Comparison of ENCODE assay signal across 17 cellular contexts in the genomic region with DNA sequence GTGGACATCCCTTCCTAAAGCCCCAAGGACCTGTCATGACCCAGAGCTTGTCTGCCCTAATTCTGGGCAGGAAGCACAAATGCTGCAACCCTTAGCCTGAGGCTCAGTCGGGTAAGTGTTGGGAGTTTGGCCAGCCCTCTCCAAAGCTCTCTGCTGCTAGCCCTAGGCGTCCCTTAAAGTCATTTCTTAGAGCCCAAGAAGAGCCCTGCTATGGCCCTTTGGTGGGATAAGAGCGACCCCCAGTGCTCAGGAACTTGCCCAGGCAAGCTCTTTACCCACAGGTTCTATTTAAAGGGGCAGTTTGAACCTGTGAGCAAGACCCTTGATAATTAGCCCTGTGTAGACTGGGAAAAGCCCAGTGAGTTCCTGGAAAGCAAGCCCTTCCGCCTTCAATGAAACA.
DNase-seq lines count a peak whose midpoint lies in the region; ATAC-seq, FAIRE-seq and TF ChIP-seq lines count a peak whose summit lies in the region.
"Had no signal": no experiment of that assay in that cellular context is flagged by ENCODE, and none has a peak within 500 bp of the region (broad histone marks: within the 10 kb centered on the region; RNA-seq: fewer than 3 reads in every experiment).

No MANE protein-coding gene starts in this region.

- peak; percentile 84 for FAIRE-seq in H1 (lab: Jason Lieb, UNC)

- no peaks in the 10 kb centered on the region for H3K9me3 Mint-ChIP-seq in progenitor cell of endocrine pancreas (ENCODE audit: low read depth)
- no peaks in the 10 kb centered on the region for H3K9me3 Mint-ChIP-seq in activated T-helper 17 cell treated with anti-CD3 and anti-CD28 coated beads, Interleukin-2, amount 50 U/mL, for 72 hours
- H3K9me3 Mint-ChIP-seq: activated naive CD8-positive, alpha-beta T cell treated with anti-CD3 and anti-CD28 coated beads, Interleukin-2, amount 10 ng/mL, durations not matched to agents 7 days and 5 days; natural killer cell treated with Interleukin-12 subunit alpha and Interleukin-12 subunit beta and Interleukin-15 and Interleukin-18, amount 100 ng/mL, for 72 hours had no signal

- H3K27me3 ChIP-seq in H1 (replicated peaks in 1 of 4; ENCODE audit: control insufficient read depth in 3 of 4, extremely low read depth in 1 of 4, insufficient read depth in 3 of 4, low read length in 3 of 4): no peaks in the 10 kb centered on the region; a peak in 1 of 7 replicates

- no peak overlapping the region for H3K4me2 ChIP-seq in H1 (ENCODE audit: insufficient read depth in 1 of 2, low read depth in 2 of 2, low read length in 2 of 2)

- TF ChIP-seq RAD21 in H1 (IDR thresholded peaks at IDR 0.05 in 1 of 2, conservative IDR thresholded peaks at IDR 0.05 in 1 of 2; ENCODE audit: low read depth in 2 of 2, low read length in 2 of 2): peak; percentile 98 to 100

- H3K9me3 ChIP-seq in H1 (ENCODE audit: insufficient read depth in 2 of 2, low read depth in 1 of 2, low read length in 1 of 2): no peaks in the 10 kb centered on the region
- H3K9me3 ChIP-seq: Caco-2, gastrocnemius medialis had no signal

- H3K4me1 Mint-ChIP-seq in progenitor cell of endocrine pancreas (ENCODE audit: low read depth): peaks cover 12% of the 10 kb centered on the region
- no peaks in the 10 kb centered on the region for H3K4me1 Mint-ChIP-seq in activated T-helper 17 cell treated with anti-CD3 and anti-CD28 coated beads, Interleukin-2, amount 50 U/mL, for 72 hours

- peak overlapping the region; percentile 93; the same call in 1 of the 2 replicates for H2BK12ac ChIP-seq in H1 (ENCODE audit: low read depth, low read length)

- H2AK5ac ChIP-seq in H1 (ENCODE audit: low read depth, low read length): no peak overlapping the region

- CTCF ChIA-PET in H1 (lab: Charles Lee; ENCODE audit: partially characterized antibody): interaction anchor here (0.6 to 2.5 kb wide), 58 partner anchors 11 to 727 kb away, joined by 3 to 39 read pairs (median 4); partner anchors contain the start of gene SF3A3

- H2BK20ac ChIP-seq in H1 (ENCODE audit: low read length): peak overlapping the region; percentile 84; the same call in 1 of the 2 replicates

- H2AFZ ChIP-seq in H1 (ENCODE audit: low read length): no peak overlapping the region

- no peaks in the 10 kb centered on the region for H3K79me2 ChIP-seq in H1 (ENCODE audit: control insufficient read depth in 1 of 2, insufficient read depth in 2 of 2, low read length in 2 of 2)

- H3K56ac ChIP-seq in H1 (replicated peaks; ENCODE audit: insufficient read length, low read depth, low read length): no peak overlapping the region

- H3K18ac ChIP-seq in H1 (ENCODE audit: extremely low read depth, low read length): 0 out of 2 replicates have a peak overlapping the region, but pooled peaks have one; percentile 54

- no peak for TF ChIP-seq EP300 in H1 (IDR thresholded peaks at IDR 0.05; ENCODE audit: borderline replicate concordance in 1 of 2, low read depth in 2 of 2, low read length in 2 of 2)

- TF ChIP-seq POLR2A in H1 (IDR thresholded peaks at IDR 0.05; ENCODE audit: control extremely low read depth in 1 of 2, low read depth in 2 of 2, low read length in 2 of 2): no peak

- no peak overlapping the region for H3K23ac ChIP-seq in H1 (ENCODE audit: insufficient read length)

- no peak for ATAC-seq in activated T-helper 17 cell treated with anti-CD3 and anti-CD28 coated beads, Interleukin-2, amount 50 U/mL, for 72 hours (replicated peaks)
- ATAC-seq: gastrocnemius medialis; natural killer cell treated with Interleukin-12 subunit alpha and Interleukin-12 subunit beta and Interleukin-15 and Interleukin-18, amount 100 ng/mL, for 72 hours had no signal

- no peaks in the 10 kb centered on the region for H3K36me3 Mint-ChIP-seq in progenitor cell of endocrine pancreas (ENCODE audit: insufficient read depth)
- H3K36me3 Mint-ChIP-seq in activated T-helper 17 cell treated with anti-CD3 and anti-CD28 coated beads, Interleukin-2, amount 50 U/mL, for 72 hours (ENCODE audit: low read depth): no peaks in the 10 kb centered on the region
- H3K36me3 Mint-ChIP-seq: activated naive CD8-positive, alpha-beta T cell treated with anti-CD3 and anti-CD28 coated beads, Interleukin-2, amount 10 ng/mL, durations not matched to agents 7 days and 5 days; natural killer cell treated with Interleukin-12 subunit alpha and Interleukin-12 subunit beta and Interleukin-15 and Interleukin-18, amount 100 ng/mL, for 72 hours had no signal

- peaks cover 9 to 16% (median 12%) of the 10 kb centered on the region in 4 experiments for H3K4me1 ChIP-seq in H1 (replicated peaks in 1 of 4; ENCODE audit: control insufficient read depth in 3 of 4, insufficient read depth in 4 of 4, low read length in 3 of 4)
- H3K4me1 ChIP-seq: Caco-2, gastrocnemius medialis had no signal

- no peak overlapping the region for H3K14ac ChIP-seq in H1 (ENCODE audit: insufficient read length)

- H4K5ac ChIP-seq in H1 (ENCODE audit: insufficient read length, low read depth, low read length): no peak overlapping the region

- no peak overlapping the region for H3K27ac ChIP-seq in H1 (ENCODE audit: low read depth, low read length)
- H3K27ac ChIP-seq: gastrocnemius medialis had no signal

- peaks cover 54% of the 10 kb centered on the region for H3K27me3 Mint-ChIP-seq in progenitor cell of endocrine pancreas
- H3K27me3 Mint-ChIP-seq in activated T-helper 17 cell treated with anti-CD3 and anti-CD28 coated beads, Interleukin-2, amount 50 U/mL, for 72 hours: peaks cover 46% of the 10 kb centered on the region

- DNase-seq in NCI-H526 (lab: John Stamatoyannopoulos, UW): peak; percentile 21 to 39
- no peak for DNase-seq in NCI-H526 treated with DMSO at 0.1 percent for 48 hours (lab: John Stamatoyannopoulos, UW)
- peak; percentile 57 to 79 for DNase-seq in NCI-H524 (lab: John Stamatoyannopoulos, UW)
- peak; percentile 74 to 82 for DNase-seq in H1 (ENCODE audit: low read depth in 1 of 2, low spot score in 2 of 2)
- DNase-seq in progenitor cell of endocrine pancreas (ENCODE audit: low spot score, unreplicated experiment): no peak
- DNase-seq in kidney tubule cell (ENCODE audit: low spot score): no peak
- no peak for DNase-seq in NOMO-1 treated with dmso at 0.1 percent for 144 hours (lab: John Stamatoyannopoulos, UW; ENCODE audit: unreplicated experiment)
- DNase-seq: activated CD8-positive, alpha-beta memory T cell treated with anti-CD3 and anti-CD28 coated beads, Interleukin-2, amount 50 U/mL, for 4 hours; activated naive CD8-positive, alpha-beta T cell treated with anti-CD3 and anti-CD28 coated beads, Interleukin-2, amount 10 ng/mL, durations not matched to agents 7 days and 5 days; Caco-2; gastrocnemius medialis; KG1; kidney glomerular epithelial cell; NCI-H2081; RPMI8226 had no signal

- TF ChIP-seq CTCF in H1 (IDR thresholded peaks at IDR 0.05; ENCODE audit: control extremely low read depth in 1 of 3, insufficient read depth in 1 of 3, low read depth in 1 of 3, low read length in 3 of 3): peak; percentile 56 to 93 (median 85)
- peak; percentile 35 for TF ChIP-seq CTCF in progenitor cell of endocrine pancreas (IDR thresholded peaks at IDR 0.05; ENCODE audit: unreplicated experiment)

- H4K8ac ChIP-seq in H1 (ENCODE audit: extremely low read depth, insufficient read depth, low read length): no peak overlapping the region

- H3K23me2 ChIP-seq in H1 (ENCODE audit: low read depth, low read length): no peaks in the 10 kb centered on the region; the same call in 1 of the 2 replicates

- peak overlapping the region; percentile 4 for H4K91ac ChIP-seq in H1 (replicated peaks; ENCODE audit: insufficient read length, low read length)

- H3K36me3 ChIP-seq in H1 (ENCODE audit: control insufficient read depth in 2 of 4, insufficient read depth in 4 of 4, low read length in 3 of 4): no peaks in the 10 kb centered on the region
- H3K36me3 ChIP-seq: gastrocnemius medialis had no signal

- H3K79me1 ChIP-seq in H1 (ENCODE audit: low read depth, low read length): no peaks in the 10 kb centered on the region

- 0 out of 2 replicates have a peak overlapping the region, but pooled peaks have one; percentile 83 for H2BK15ac ChIP-seq in H1 (ENCODE audit: low read length)

- no peak overlapping the region for H3K4ac ChIP-seq in H1 (replicated peaks; ENCODE audit: insufficient read length, low read depth, low read length)

- no peak overlapping the region for H3K9ac ChIP-seq in H1 (replicated peaks in 1 of 4; ENCODE audit: extremely low read depth in 1 of 4, low read depth in 3 of 4, low read length in 3 of 4)

- H2BK5ac ChIP-seq in H1 (ENCODE audit: low read depth, low read length): peak overlapping the region; percentile 67; the same call in 1 of the 2 replicates

- no peaks in the 10 kb centered on the region for H4K20me1 ChIP-seq in H1 (replicated peaks in 1 of 2; ENCODE audit: control insufficient read depth in 1 of 2, insufficient read depth in 2 of 2, low read length in 2 of 2)

- no peak overlapping the region for H3K27ac Mint-ChIP-seq in progenitor cell of endocrine pancreas
- no peak overlapping the region for H3K27ac Mint-ChIP-seq in activated T-helper 17 cell treated with anti-CD3 and anti-CD28 coated beads, Interleukin-2, amount 50 U/mL, for 72 hours
- H3K27ac Mint-ChIP-seq: activated naive CD8-positive, alpha-beta T cell treated with anti-CD3 and anti-CD28 coated beads, Interleukin-2, amount 10 ng/mL, durations not matched to agents 7 days and 5 days; natural killer cell treated with Interleukin-12 subunit alpha and Interleukin-12 subunit beta and Interleukin-15 and Interleukin-18, amount 100 ng/mL, for 72 hours had no signal

- H3K4me3 ChIP-seq in H1 (ENCODE audit: extremely low read depth in 1 of 4, insufficient read depth in 2 of 4, low read depth in 3 of 4, low read length in 4 of 4): no peak overlapping the region
- H3K4me3 ChIP-seq: gastrocnemius medialis had no signal

- H2BK120ac ChIP-seq in H1 (replicated peaks; ENCODE audit: low read depth, low read length): no peak overlapping the region

- WGBS in H1 (ENCODE audit: extremely low coverage in 1 of 2, insufficient coverage in 1 of 2, insufficient read length in 1 of 2, insufficient replicate concordance in 2 of 2, low coverage in 1 of 2, low lambda C conversion rate in 2 of 2, missing lambda C conversion rate in 1 of 2), 2 experiments: 36% methylated on average over 4 of the region's 4 CpGs; no CpG with 5 or more reads in 1 of the 2 experiments

- H3K4me3 Mint-ChIP-seq in progenitor cell of endocrine pancreas (ENCODE audit: low read depth): no peak overlapping the region
- no peak overlapping the region for H3K4me3 Mint-ChIP-seq in activated T-helper 17 cell treated with anti-CD3 and anti-CD28 coated beads, Interleukin-2, amount 50 U/mL, for 72 hours
- H3K4me3 Mint-ChIP-seq: activated naive CD8-positive, alpha-beta T cell treated with anti-CD3 and anti-CD28 coated beads, Interleukin-2, amount 10 ng/mL, durations not matched to agents 7 days and 5 days; natural killer cell treated with Interleukin-12 subunit alpha and Interleukin-12 subunit beta and Interleukin-15 and Interleukin-18, amount 100 ng/mL, for 72 hours had no signal

- POLR2A ChIA-PET in H1 (lab: Charles Lee; ENCODE audit: partially characterized antibody): interaction anchor here (0.8 to 1.4 kb wide), 6 partner anchors 9 to 480 kb away, joined by 4 to 5 read pairs (median 4); no protein-coding TSS in a partner anchor

TF ChIP-seq in H1, 55 proteins besides CTCF, POLR2A, EP300 and RAD21 (continues in another document):
- no peak for TF ChIP-seq CBX5 (IDR thresholded peaks at IDR 0.05; ENCODE audit: low read depth, low read length)
- TF ChIP-seq CTBP2 (IDR thresholded peaks at IDR 0.05; ENCODE audit: borderline replicate concordance, insufficient read depth, insufficient read length, low read length): no peak

Comparison
In these comparisons a context has a peak if more than half of its experiments do, and no peak if none do; other contexts are left out.
1. DNase-seq: peak in NCI-H526 (2 of 2), NCI-H524 (2 of 2) and H1 (2 of 2); none in NCI-H526 treated with DMSO at 0.1 percent for 48 hours (single experiment), progenitor cell of endocrine pancreas (single experiment), kidney tubule cell (single experiment) and NOMO-1 treated with dmso at 0.1 percent for 144 hours (single experiment).